In the genomic region with DNA sequence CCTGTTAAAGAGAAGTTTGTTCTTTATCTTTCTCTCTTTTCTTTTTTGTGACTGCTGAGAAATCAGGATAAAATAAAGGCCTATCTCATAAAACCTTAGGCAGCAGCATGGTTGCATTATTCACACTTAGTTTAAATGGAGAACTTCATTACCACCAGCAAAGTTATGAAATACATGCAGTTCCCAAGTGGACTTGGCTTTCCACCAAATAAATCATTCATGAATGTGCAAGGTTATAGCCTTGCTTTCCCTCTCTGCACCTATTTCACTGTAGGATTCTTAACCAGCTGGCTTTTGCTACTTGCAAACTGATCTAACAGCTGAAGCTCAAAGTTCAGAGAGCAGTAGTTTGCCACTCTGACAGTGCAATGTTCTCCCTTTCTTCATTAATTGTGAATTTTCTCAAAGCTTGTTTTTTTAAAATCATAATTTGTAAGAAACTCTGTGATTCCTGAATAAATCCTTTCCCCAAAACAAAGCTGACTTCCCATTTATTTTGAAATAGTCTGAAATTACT, we compare ENCODE assay signal across 16 cellular contexts.
"Had no signal": no experiment of that assay in that cellular context is flagged by ENCODE, and none has a peak within 500 bp of the region (broad histone marks: within the 10 kb centered on the region; RNA-seq: fewer than 3 reads in every experiment).

No MANE protein-coding gene starts in this region.

- H3K4me3 ChIP-seq: colonic mucosa, lower lobe of right lung, psoas muscle, sigmoid colon, upper lobe of left lung had no signal

- H3K9me3 Mint-ChIP-seq: activated naive CD8-positive, alpha-beta T cell treated with anti-CD3 and anti-CD28 coated beads for 36 hours; T-helper 2 cell treated with Interferon-gamma antibody and Interleukin-4, amounts not matched to agents 5 μg/mL and 100 μg/mL, for 36 hours had no signal

- ATAC-seq: lower lobe of right lung; natural killer cell; psoas muscle; stimulated activated naive CD8-positive, alpha-beta T cell treated with anti-CD3 and anti-CD28 coated beads, Interleukin-15, Interleukin-2, amounts not matched to agents 100 U/mL and 50 U/mL, for 24 hours had no signal

- H3K27ac Mint-ChIP-seq: activated naive CD8-positive, alpha-beta T cell treated with anti-CD3 and anti-CD28 coated beads for 36 hours; natural killer cell; T-helper 2 cell treated with Interferon-gamma antibody and Interleukin-4, amounts not matched to agents 5 μg/mL and 100 μg/mL, for 36 hours had no signal

- H3K27me3 ChIP-seq: colonic mucosa, sigmoid colon, upper lobe of left lung had no signal

- H3K4me1 ChIP-seq: colonic mucosa, lower lobe of right lung, psoas muscle, sigmoid colon, upper lobe of left lung had no signal

- H3K4me3 Mint-ChIP-seq: activated naive CD8-positive, alpha-beta T cell treated with anti-CD3 and anti-CD28 coated beads for 36 hours; natural killer cell; T-helper 2 cell treated with Interferon-gamma antibody and Interleukin-4, amounts not matched to agents 5 μg/mL and 100 μg/mL, for 36 hours had no signal

- H3K27ac ChIP-seq: colonic mucosa, lower lobe of right lung, psoas muscle, sigmoid colon, upper lobe of left lung had no signal

- H3K36me3 Mint-ChIP-seq: activated naive CD8-positive, alpha-beta T cell treated with anti-CD3 and anti-CD28 coated beads for 36 hours; natural killer cell had no signal

- H3K9me3 ChIP-seq: colonic mucosa, lower lobe of right lung, psoas muscle, sigmoid colon, upper lobe of left lung had no signal

- H3K36me3 ChIP-seq: colonic mucosa, lower lobe of right lung, sigmoid colon, upper lobe of left lung had no signal

- FAIRE-seq: endothelial cell of umbilical vein had no signal

- H3K4me1 Mint-ChIP-seq: activated naive CD8-positive, alpha-beta T cell treated with anti-CD3 and anti-CD28 coated beads for 36 hours; natural killer cell had no signal

- H3K27me3 Mint-ChIP-seq: activated naive CD8-positive, alpha-beta T cell treated with anti-CD3 and anti-CD28 coated beads for 36 hours had no signal

- DNase-seq: activated naive CD8-positive, alpha-beta T cell treated with anti-CD3 and anti-CD28 coated beads for 36 hours; anterior cingulate cortex; colonic mucosa; effector CD4-positive, alpha-beta T cell; hippocampal formation; lower lobe of right lung; natural killer cell; occipital lobe; psoas muscle; sigmoid colon; stimulated activated CD4-positive, alpha-beta T cell treated with anti-CD3 and anti-CD28 coated beads, Interleukin-4, amount 100 ng/mL, for 1 hour; stimulated activated CD8-positive, alpha-beta memory T cell treated with anti-CD3 and anti-CD28 coated beads, Interleukin-4, amount 100 ng/mL, for 48 hours; stimulated activated naive CD8-positive, alpha-beta T cell treated with anti-CD3 and anti-CD28 coated beads, Interleukin-15, Interleukin-2, amounts not matched to agents 100 U/mL and 50 U/mL, for 24 hours; upper lobe of left lung had no signal
